8 cellular contexts compared by ENCODE assay signal in genomic region chr20:34824026-34824860, GRCh38. TPM values are rescaled to one million over a fixed set of nuclear protein-coding genes. Genes with fewer than 3 reads are reported as not detected.
DNase-seq lines count a peak whose midpoint lies in the region; ATAC-seq and TF ChIP-seq lines count a peak whose summit lies in the region.

No MANE protein-coding gene starts in this region.

- H3K36me3 Mint-ChIP-seq in IgD-negative memory B cell = peaks cover 2% of the 10 kb centered on the region

- ATAC-seq in GM19395 (IDR thresholded peaks at IDR 0.05; ENCODE audit: unreplicated experiment) = peak; percentile 73
- peak; percentile 71 for ATAC-seq in Panc1

- H4K20me1 ChIP-seq in neural cell (ENCODE audit: insufficient read depth) = no peaks in the 10 kb centered on the region

- peaks cover 4% of the 10 kb centered on the region; the same call in 1 of the 2 replicates for H3K4me1 ChIP-seq in Panc1 (ENCODE audit: control insufficient read depth, insufficient read depth, low read length)

- H3K4me3 Mint-ChIP-seq in IgD-negative memory B cell = peak overlapping the region; percentile 85 to 95 (median 92)

- peak overlapping the region; percentile 86 to 95 (median 88) for H3K27ac Mint-ChIP-seq in IgD-negative memory B cell

- no peaks in the 10 kb centered on the region for H3K9me3 Mint-ChIP-seq in IgD-negative memory B cell

- H3K4me1 Mint-ChIP-seq in IgD-negative memory B cell = peaks cover 26 to 34% (median 34%) of the 10 kb centered on the region in 3 donors

- CTCF ChIA-PET in Panc1 (lab: Charles Lee) = no interaction called here

- H3K27me3 Mint-ChIP-seq in IgD-negative memory B cell = peaks cover 2% of the 10 kb centered on the region

- intact Hi-C loops in Panc1 (cut with micrococcal nuclease; ENCODE audit: unreplicated experiment) = no loop called here

- peak; percentile 52 for DNase-seq in Ammon's horn (ENCODE audit: low spot score)
- peak; percentile 46 for DNase-seq in Panc1 (ENCODE audit: low read depth, low spot score)
- peak; percentile 40 for DNase-seq in activated T-helper 1 cell treated with Interleukin-2 at 50 U/mL for 16 hours (ENCODE audit: low read depth)
- peak; percentile 9 for DNase-seq in fibroblast of the conjunctiva (ENCODE audit: low read depth)
- peak in 18 of 49 donors; percentile 4 to 53 (median 27) for DNase-seq in substantia nigra (lab: John Stamatoyannopoulos, UW)

- no peaks in the 10 kb centered on the region for H3K9me2 ChIP-seq in neural cell (ENCODE audit: insufficient read depth, low read length)

- TSS peak; percentile 81 for BruUV-seq in Panc1 (replicated peaks; lab: Mats Ljungman, UMichigan)

- no peak for TF ChIP-seq CTCF in Panc1 (IDR thresholded peaks at IDR 0.05)
- TF ChIP-seq CTCF in neural cell (IDR thresholded peaks at IDR 0.05; ENCODE audit: poor library complexity, severe bottlenecking) = no peak

- no peak for TF ChIP-seq EP300 in neural cell (conservative IDR thresholded peaks at IDR 0.05; ENCODE audit: poor library complexity, severe bottlenecking)

- no peaks in the 10 kb centered on the region for H3K27me3 ChIP-seq in Panc1 (ENCODE audit: control insufficient read depth, insufficient read depth, low read length)
- H3K27me3 ChIP-seq in neural cell (ENCODE audit: insufficient read depth, low read depth, low read length) = no peaks in the 10 kb centered on the region

- POLR2A ChIA-PET in Panc1 (lab: Charles Lee) = interaction anchor here (0.6 kb wide), 2 partner anchors 48 to 589 kb away, joined by 3 to 9 read pairs; no protein-coding TSS in a partner anchor

- peak overlapping the region; percentile 97 for H3K9ac ChIP-seq in neural cell (ENCODE audit: low read length)

- peaks cover 57% of the 10 kb centered on the region for H3K79me2 ChIP-seq in neural cell (replicated peaks; ENCODE audit: insufficient read depth, low read length)

- no peaks in the 10 kb centered on the region for H3K9me3 ChIP-seq in Panc1 (ENCODE audit: control insufficient read depth, insufficient read depth, low read depth, low read length)
- no peaks in the 10 kb centered on the region for H3K9me3 ChIP-seq in neural cell (ENCODE audit: low read length)

- TF ChIP-seq RAD21 in neural cell (conservative IDR thresholded peaks at IDR 0.05) = no peak

- H3F3A ChIP-seq in neural cell (ENCODE audit: insufficient read depth, low read length, poor library complexity, severe bottlenecking) = no peaks in the 10 kb centered on the region

- in situ Hi-C loops in Panc1 (cut with HindIII; ENCODE audit: low pct_unique_long_range_greater_than_20kb, low sequenced_read_pairs) = no loop called here

- H3K36me3 ChIP-seq in Panc1 (ENCODE audit: control insufficient read depth, insufficient read depth, low read length) (no peaks in the 10 kb centered on the region; the same call in 1 of the 2 replicates), neural cell (ENCODE audit: insufficient read depth, low read length) (no peaks in the 10 kb centered on the region)

- H3K4me2 ChIP-seq in neural cell (ENCODE audit: low read length) = peak overlapping the region; percentile 88

- H3K27ac ChIP-seq in Panc1 (ENCODE audit: low read length) = peak overlapping the region; percentile 92
- H3K27ac ChIP-seq in neural cell (ENCODE audit: low read length) = peak overlapping the region; percentile 94
- peak overlapping the region; percentile 96 for H3K27ac ChIP-seq in substantia nigra (ENCODE audit: low read depth, low read length, poor library complexity, severe bottlenecking)

- H3K4me3 ChIP-seq in Panc1 (ENCODE audit: low read depth in 2 of 2, low read length in 2 of 2) = peak overlapping the region; percentile 86 to 96
- H3K4me3 ChIP-seq in neural cell (ENCODE audit: low read length) = peak overlapping the region; percentile 93

- peak overlapping the region; percentile 84 for H2AFZ ChIP-seq in neural cell (ENCODE audit: low read depth, low read length)

TF ChIP-seq in neural cell, 6 proteins besides CTCF, POLR2A, EP300 and RAD21:
- TF ChIP-seq POLR2AphosphoS5 (IDR thresholded peaks at IDR 0.05) (peak; percentile 51), MXI1 (conservative IDR thresholded peaks at IDR 0.05; ENCODE audit: poor library complexity, severe bottlenecking) (no peak)

RNA-seq across cellular contexts. Expression of gene NCOA6, which starts 1.2 kb away (rescaled TPM):
- polyA plus RNA-seq in IgD-negative memory B cell (10.8 TPM), neural cell (10.8 and 13.0 TPM in 2 replicates)
- total RNA-seq in Panc1 (2021; ENCODE audit: unreplicated experiment) = 28.9 TPM
- 20.6 TPM for polyA plus RNA-seq in Panc1 (2012; ENCODE audit: insufficient read length)
- polyA minus RNA-seq in neural cell = 39.0 and 43.2 TPM in 2 replicates

RNA-seq across cellular contexts. Expression of gene GGT7, which starts 48.4 kb away (rescaled TPM):
- polyA plus RNA-seq in IgD-negative memory B cell (1.1 TPM), neural cell (42.9 and 45.4 TPM in 2 replicates)
- 11.5 TPM for total RNA-seq in Panc1 (2021; ENCODE audit: unreplicated experiment)
- polyA plus RNA-seq in Panc1 (2012; ENCODE audit: insufficient read length) = 17.0 TPM
- 29.4 and 38.7 TPM in 2 replicates for polyA minus RNA-seq in neural cell

RNA-seq across cellular contexts. Expression of gene ACSS2, which starts 52.2 kb away (rescaled TPM):
- polyA plus RNA-seq in IgD-negative memory B cell = 4.2 TPM
- total RNA-seq in Panc1 (2021; ENCODE audit: unreplicated experiment) = 25.4 TPM
- polyA plus RNA-seq in Panc1 (2012; ENCODE audit: insufficient read length) = 36.0 TPM
- polyA plus RNA-seq in neural cell = 12.3 and 27.7 TPM in 2 replicates
- 13.7 and 17.3 TPM in 2 replicates for polyA minus RNA-seq in neural cell

Comparison
In these comparisons a context has a peak if more than half of its experiments do, and no peak if none do; other contexts are left out.
1. RNA of gene GGT7, which starts 48.4 kb away (polyA plus RNA-seq): 42.9 to 45.4 TPM in neural cell; 1.1 TPM in IgD-negative memory B cell (single experiment); every median in the first group is over 10 times any median in the second.
2. Peak in every context shown above with its lines, with median percentiles within 50 percentile points of each other: H3K27ac ChIP-seq.